ENCODE assay signal across 9 cellular contexts in genomic region chr9:2271426-2271825, GRCh38.
DNase-seq lines count a peak whose midpoint lies in the region; FAIRE-seq and TF ChIP-seq lines count a peak whose summit lies in the region.
"Had no signal": no experiment of that assay in that cellular context is flagged by ENCODE, and none has a peak within 500 bp of the region (broad histone marks: within the 10 kb centered on the region; RNA-seq: fewer than 3 reads in every experiment).

No MANE protein-coding gene starts in this region.

- H3K4me1 Mint-ChIP-seq in activated CD4-positive, alpha-beta T cell treated with anti-CD3 and anti-CD28 coated beads, Interleukin-2, amount 10 ng/mL, durations not matched to agents 7 days and 5 days = peaks cover 4% of the 10 kb centered on the region

- no peak overlapping the region for H3K27ac Mint-ChIP-seq in activated CD4-positive, alpha-beta T cell treated with anti-CD3 and anti-CD28 coated beads, Interleukin-2, amount 10 ng/mL, durations not matched to agents 7 days and 5 days

- peak; percentile 31 for DNase-seq in activated CD4-positive, alpha-beta T cell treated with anti-CD3 and anti-CD28 coated beads for 48 hours
- DNase-seq in activated CD4-positive, alpha-beta T cell treated with anti-CD3 and anti-CD28 coated beads, Interleukin-2, amount 10 ng/mL, durations not matched to agents 7 days and 5 days = no peak
- DNase-seq in HCEC 1CT (peak; percentile 28), NOMO-1 treated with DMSO at 0.1 percent for 48 hours (lab: John Stamatoyannopoulos, UW; ENCODE audit: unreplicated experiment) (peak; percentile 13), glomerular endothelial cell (ENCODE audit: extremely low read depth, low read depth, low spot score) (peak; percentile 4), NCI-H1694 treated with DMSO at 0.1 percent for 48 hours (lab: John Stamatoyannopoulos, UW) (no peak), D721Med (ENCODE audit: insufficient read length, low spot score) (no peak)
- no peak for DNase-seq in effector CD8-positive, alpha-beta T cell (lab: John Stamatoyannopoulos, UW)
- DNase-seq: heart right ventricle had no signal

- CTCF ChIA-PET in activated CD4-positive, alpha-beta T cell treated with anti-CD3 and anti-CD28 coated beads, Interleukin-2, amount 10 ng/mL, durations not matched to agents 7 days and 5 days (lab: Charles Lee) = interaction anchor here (0.6 to 0.7 kb wide), 2 partner anchors 18 to 164 kb away, joined by 3 read pairs; no protein-coding TSS in a partner anchor

- peaks cover 14% of the 10 kb centered on the region for H3K27me3 Mint-ChIP-seq in activated CD4-positive, alpha-beta T cell treated with anti-CD3 and anti-CD28 coated beads, Interleukin-2, amount 10 ng/mL, durations not matched to agents 7 days and 5 days

- POLR2A ChIA-PET in activated CD4-positive, alpha-beta T cell treated with anti-CD3 and anti-CD28 coated beads, Interleukin-2, amount 10 ng/mL, durations not matched to agents 7 days and 5 days (lab: Charles Lee) = no interaction called here

- FAIRE-seq in D721Med (lab: Jason Lieb, UNC) = no peak

- H3K36me3 Mint-ChIP-seq in activated CD4-positive, alpha-beta T cell treated with anti-CD3 and anti-CD28 coated beads, Interleukin-2, amount 10 ng/mL, durations not matched to agents 7 days and 5 days (ENCODE audit: low read depth) = no peaks in the 10 kb centered on the region

- H3K9me3 Mint-ChIP-seq in activated CD4-positive, alpha-beta T cell treated with anti-CD3 and anti-CD28 coated beads, Interleukin-2, amount 10 ng/mL, durations not matched to agents 7 days and 5 days = no peaks in the 10 kb centered on the region

- no peak for TF ChIP-seq CTCF in D721Med (IDR thresholded peaks at IDR 0.05; ENCODE audit: insufficient read depth, missing control alignments)

- H3K4me3 Mint-ChIP-seq in activated CD4-positive, alpha-beta T cell treated with anti-CD3 and anti-CD28 coated beads, Interleukin-2, amount 10 ng/mL, durations not matched to agents 7 days and 5 days = no peak overlapping the region

Comparison
In these comparisons a context has a peak if more than half of its experiments do, and no peak if none do; other contexts are left out.
1. DNase-seq: peak in activated CD4-positive, alpha-beta T cell treated with anti-CD3 and anti-CD28 coated beads for 48 hours (single experiment), HCEC 1CT (single experiment), NOMO-1 treated with DMSO at 0.1 percent for 48 hours (single experiment) and glomerular endothelial cell (single experiment); none in activated CD4-positive, alpha-beta T cell treated with anti-CD3 and anti-CD28 coated beads, Interleukin-2, amount 10 ng/mL, durations not matched to agents 7 days and 5 days (single experiment), NCI-H1694 treated with DMSO at 0.1 percent for 48 hours (single experiment), effector CD8-positive, alpha-beta T cell (single experiment) and D721Med (single experiment).